In genomic region chr19:1406818-1407661, GRCh38 we compare ENCODE assay signal across 1 cellular context.
TF ChIP-seq lines count a peak whose summit lies in the region.

Gene DAZAP1 (plus strand): TSS chr19:1407586. CDS start chr19:1407774, 188 bp downstream.

TF ChIP-seq in GM12878, 131 proteins besides CTCF, POLR2A, EP300 and RAD21 (continued from another document):
- TF ChIP-seq ZNF592 (IDR thresholded peaks at IDR 0.05) (peak; percentile 44; the same call in 1 of the 2 replicates), IRF4 (IDR thresholded peaks at IDR 0.05; ENCODE audit: low read depth, low read length) (no peak), ZBTB40 (IDR thresholded peaks at IDR 0.05; ENCODE audit: borderline replicate concordance) (no peak), PRDM15 (CRISPR knock-in tag; IDR thresholded peaks at IDR 0.05) (no peak), SPI1 (IDR thresholded peaks at IDR 0.05; ENCODE audit: borderline replicate concordance, insufficient read depth, low read depth, low read length) (peak; percentile 79; the same call in 1 of the 2 replicates), IKZF2 (IDR thresholded peaks at IDR 0.05) (peak; percentile 20 to 53; a peak in 1 of 4 replicates), SREBF2 (IDR thresholded peaks at IDR 0.05; ENCODE audit: low read length) (no peak), TBL1XR1 (IDR thresholded peaks at IDR 0.05; ENCODE audit: low read depth, low read length) (no peak), ZNF207 (IDR thresholded peaks at IDR 0.05; ENCODE audit: borderline replicate concordance) (peak; percentile 97), HDAC2 (IDR thresholded peaks at IDR 0.05) (no peak), ZNF687 (IDR thresholded peaks at IDR 0.05) (peak; percentile 50), BHLHE40 (IDR thresholded peaks at IDR 0.05; ENCODE audit: borderline replicate concordance in 1 of 2, low read depth in 2 of 2, low read length in 1 of 2) (peak; percentile 94 to 98), RAD51 (IDR thresholded peaks at IDR 0.05) (0 out of 2 replicates have a peak, but pooled peaks have one; percentile 18), TAF1 (IDR thresholded peaks at IDR 0.05; ENCODE audit: borderline replicate concordance, low read depth, low read length) (0 out of 2 replicates have a peak, but pooled peaks have one; percentile 35), ATF7 (IDR thresholded peaks at IDR 0.05; ENCODE audit: low read depth) (peak; percentile 33; the same call in 1 of the 2 replicates), SP1 (IDR thresholded peaks at IDR 0.05; ENCODE audit: low read depth, low read length) (peak; percentile 81), SMAD1 (IDR thresholded peaks at IDR 0.05; ENCODE audit: low read depth, partially characterized antibody) (no peak), POLR2AphosphoS5 (IDR thresholded peaks at IDR 0.05; ENCODE audit: low read length) (peak; percentile 62), MYB (IDR thresholded peaks at IDR 0.05; ENCODE audit: borderline replicate concordance, low read depth, low read length) (0 out of 2 replicates have a peak, but pooled peaks have one; percentile 63), EZH2 (IDR thresholded peaks at IDR 0.05; ENCODE audit: borderline replicate concordance, control insufficient read depth, low read depth, low read length) (no peak), MXI1 (IDR thresholded peaks at IDR 0.05; ENCODE audit: low read depth, low read length) (peak; percentile 80), DPF2 (IDR thresholded peaks at IDR 0.05) (peak; percentile 77), RELB (IDR thresholded peaks at IDR 0.05; ENCODE audit: low read depth) (peak; percentile 50; the same call in 1 of the 2 replicates), MEF2B (IDR thresholded peaks at IDR 0.05; ENCODE audit: partially characterized antibody, poor library complexity, severe bottlenecking) (peak; percentile 89)
